In genomic region chr18:64546451-64546850, GRCh38 we compare ENCODE assay signal across 9 cellular contexts.
"Had no signal": no experiment of that assay in that cellular context is flagged by ENCODE, and none has a peak within 500 bp of the region (broad histone marks: within the 10 kb centered on the region; RNA-seq: fewer than 3 reads in every experiment).

No MANE protein-coding gene starts in this region.

- DNase-seq: GM23248, GOT3, H7, HFFc6, KG1 had no signal

- ATAC-seq: HCT116 had no signal

- H3K36me3 Mint-ChIP-seq: IgD-negative memory B cell had no signal

- H3K27ac Mint-ChIP-seq: HFFc6, IgD-negative memory B cell had no signal

- H3K9me3 ChIP-seq: HAP-1 had no signal

- H3K27ac ChIP-seq: GM23248, HL-60 had no signal

- H2AFZ ChIP-seq: GM23248 had no signal

- H3K4me3 ChIP-seq: GM23248, HAP-1 had no signal

- H3K9me3 Mint-ChIP-seq: IgD-negative memory B cell had no signal

- H3K4me1 Mint-ChIP-seq: IgD-negative memory B cell had no signal

- H3K4me1 ChIP-seq: HAP-1 had no signal

- H3K4me3 Mint-ChIP-seq: HFFc6 had no signal

- H3K27me3 Mint-ChIP-seq: IgD-negative memory B cell had no signal

- H3K9ac ChIP-seq: GM23248 had no signal

- H3K36me3 ChIP-seq: HAP-1 had no signal
